In genomic region chr1:33561576-33561975, GRCh38 we compare ENCODE assay signal across 8 cellular contexts.
"Had no signal": no experiment of that assay in that cellular context is flagged by ENCODE, and none has a peak within 500 bp of the region (broad histone marks: within the 10 kb centered on the region; RNA-seq: fewer than 3 reads in every experiment).

No MANE protein-coding gene starts in this region.

- ATAC-seq: GM23338, HCT116, K562 had no signal

- H3K4me1 Mint-ChIP-seq: GM23338, H9 had no signal

- H3K27ac Mint-ChIP-seq: GM23338, HFFc6 had no signal

- H3K27ac ChIP-seq: HL-60 had no signal

- H3K4me3 Mint-ChIP-seq: GM23338, H9, HFFc6 had no signal

- H3K9me3 Mint-ChIP-seq: GM23338, H9 had no signal

- DNase-seq: H9, HFFc6, IMR-90, KG1 had no signal

- H3K4me2 ChIP-seq: GM23338 had no signal

- H3K4me3 ChIP-seq: GM23338, K562 had no signal
